Comparison of ENCODE assay signal across 16 cellular contexts in the genomic region with DNA sequence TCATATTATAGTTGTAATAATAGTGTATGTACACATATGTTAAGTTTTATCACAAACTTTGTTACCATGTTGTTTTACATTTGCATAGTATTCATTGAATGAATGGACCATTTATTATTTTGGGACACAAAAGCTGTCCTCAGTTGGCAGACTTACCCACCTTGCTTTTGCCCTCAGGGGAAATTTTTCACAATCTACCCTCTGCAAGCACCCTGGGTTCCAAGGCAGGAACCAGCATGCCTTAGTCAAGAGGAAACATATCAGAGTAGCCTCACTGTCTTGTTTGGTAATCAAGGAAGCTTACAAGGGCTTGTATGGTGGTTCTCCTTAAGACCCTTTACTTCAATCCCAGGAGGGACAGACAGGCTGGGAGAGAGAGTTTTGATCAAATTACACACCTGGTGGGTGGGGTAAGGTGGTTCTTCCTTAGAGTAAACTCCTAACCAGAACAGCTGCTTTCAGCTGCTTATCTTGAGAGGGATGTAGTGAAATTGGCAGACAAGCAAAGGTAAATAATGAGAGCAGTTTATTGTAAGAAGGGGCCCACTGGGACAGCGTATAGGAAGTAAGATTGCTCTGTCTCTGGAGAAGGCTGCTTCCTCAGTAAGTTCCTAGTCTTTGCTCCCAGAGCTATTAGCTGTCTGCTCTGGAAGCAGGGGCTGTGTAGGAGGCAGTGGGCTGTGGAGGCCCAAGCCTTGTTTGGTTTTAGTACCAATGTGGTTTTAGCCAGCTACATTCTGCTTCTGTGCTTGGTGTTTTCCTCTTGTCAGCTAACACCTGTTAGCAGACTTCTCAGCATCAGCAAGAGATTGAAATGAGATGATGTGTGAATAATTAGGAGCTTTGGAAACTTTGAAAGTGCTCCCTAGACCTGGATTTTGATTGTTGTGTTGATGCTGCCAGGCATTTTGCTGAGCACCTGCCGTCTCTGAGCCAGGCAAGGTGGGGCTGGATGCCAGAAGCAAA. TPM values are rescaled to one million over a fixed set of nuclear protein-coding genes. Genes with fewer than 3 reads are reported as not detected.
DNase-seq lines count a peak whose midpoint lies in the region; ATAC-seq, FAIRE-seq and TF ChIP-seq lines count a peak whose summit lies in the region.
"Had no signal": no experiment of that assay in that cellular context is flagged by ENCODE, and none has a peak within 500 bp of the region (broad histone marks: within the 10 kb centered on the region; RNA-seq: fewer than 3 reads in every experiment).

No MANE protein-coding gene starts in this region.

- H3K4me1 ChIP-seq in GM12878 (ENCODE audit: control insufficient read depth, insufficient read depth, low read length) (no peaks in the 10 kb centered on the region), mucosa of stomach (ENCODE audit: control insufficient read depth, insufficient read depth, low read length) (peaks cover 10% of the 10 kb centered on the region)

- SMC1A ChIA-PET in GM12878 (lab: Charles Lee; ENCODE audit: uncharacterized antibody, unreplicated experiment) = interaction anchor here (0.7 kb wide), 1 partner anchor 16 kb away, joined by 3 read pairs; no protein-coding TSS in a partner anchor

- no peaks in the 10 kb centered on the region for H3K79me2 ChIP-seq in GM12878 (ENCODE audit: control insufficient read depth, insufficient read depth, low read length)

- no peak for TF ChIP-seq POLR2A in GM12878 (IDR thresholded peaks at IDR 0.05; ENCODE audit: low read depth, low read length)

- intact Hi-C loops in GM12878 (cut with micrococcal nuclease; ENCODE audit: unreplicated experiment) = no loop called here

- no TSS peak for BruUV-seq in GM12878 (replicated peaks; lab: Mats Ljungman, UMichigan)

- RAD21 ChIA-PET in GM12878 (lab: Charles Lee; ENCODE audit: unreplicated experiment) = no interaction called here

- no peak for TF ChIP-seq RAD21 in GM12878 (IDR thresholded peaks at IDR 0.05; ENCODE audit: insufficient read depth, low read depth, low read length)

- peaks cover 18 to 19% of the 10 kb centered on the region in 2 experiments; a peak in 3 of 4 replicates for H3K36me3 ChIP-seq in GM12878 (ENCODE audit: control insufficient read depth in 2 of 2, insufficient read depth in 2 of 2, low read length in 1 of 2)
- H3K36me3 ChIP-seq in mucosa of stomach (ENCODE audit: control insufficient read depth, insufficient read depth, low read length) = peaks cover 11% of the 10 kb centered on the region

- no peak overlapping the region for H2AFZ ChIP-seq in GM12878 (ENCODE audit: control insufficient read depth, low read depth, low read length)

- DNase-seq in DMS79 (lab: John Stamatoyannopoulos, UW) (peak; percentile 95), NCI-H1105 treated with DMSO at 0.1 percent for 48 hours (lab: John Stamatoyannopoulos, UW) (peak; percentile 68), GM12878 (ENCODE audit: low read depth, low spot score) (no peak), nucleus accumbens (lab: John Stamatoyannopoulos, UW) (no peak), frontal cortex (ENCODE audit: low spot score in 2 of 2) (no peak)
- no peak for DNase-seq in stimulated activated CD4-positive, alpha-beta T cell treated with anti-CD3 and anti-CD28 coated beads, Interleukin-4, amount 100 ng/mL, for 4 hours
- DNase-seq: activated CD8-positive, alpha-beta memory T cell treated with anti-CD3 and anti-CD28 coated beads, Interleukin-2, amount 50 U/mL, for 48 hours; stimulated activated CD4-positive, alpha-beta T cell treated with anti-CD3 and anti-CD28 coated beads, Interleukin-4, amount 100 ng/mL, for 24 hours; T-helper 1 cell had no signal

- CTCF ChIA-PET in GM12878 (lab: Yijun Ruan, JAX) = interaction anchor here (1.2 kb wide), 3 partner anchors 56 to 131 kb away, joined by 3 to 4 read pairs (median 3); no protein-coding TSS in a partner anchor

- H3K4me2 ChIP-seq in GM12878 (ENCODE audit: control insufficient read depth, insufficient read depth) = no peak overlapping the region

- no peak overlapping the region for H3K4me3 ChIP-seq in GM12878
- no peak overlapping the region for H3K4me3 ChIP-seq in mucosa of stomach (ENCODE audit: low read length)

- TF ChIP-seq EP300 in GM12878 (IDR thresholded peaks at IDR 0.05; ENCODE audit: borderline replicate concordance in 1 of 2, control insufficient read depth in 1 of 2, low read depth in 2 of 2, low read length in 2 of 2) = no peak

- no peak overlapping the region for H3K27ac ChIP-seq in GM12878 (ENCODE audit: control insufficient read depth, insufficient read depth)

- no peak for ATAC-seq in GM12878
- ATAC-seq in HG02970 (IDR thresholded peaks at IDR 0.05; ENCODE audit: low FRiP score, unreplicated experiment) = no peak
- ATAC-seq: activated naive CD4-positive, alpha-beta T cell treated with anti-CD3 and anti-CD28 coated beads, Interleukin-2, amount 50 U/mL, for 72 hours; Panc1; sciatic nerve had no signal

- no peak overlapping the region for H3K9ac ChIP-seq in GM12878 (ENCODE audit: control insufficient read depth, insufficient read depth, low read length)
- peak overlapping the region; percentile 5 for H3K9ac ChIP-seq in mucosa of stomach (ENCODE audit: low read length)

- in situ Hi-C loops in GM12878 (cut with MboI) = no loop called here

- 97% methylated on average over 2 of the region's 2 CpGs for WGBS in GM12878 (ENCODE audit: insufficient coverage, insufficient replicate concordance, low lambda C conversion rate, missing lambda C conversion rate)

- peak; percentile 73 for FAIRE-seq in GM12878 (lab: Jason Lieb, UNC)
- no peak for FAIRE-seq in frontal cortex (lab: Jason Lieb, UNC)

- H3K27me3 ChIP-seq in GM12878 (replicated peaks in 1 of 2; ENCODE audit: control insufficient read depth in 2 of 2, insufficient read depth in 2 of 2, low read length in 1 of 2) (no peaks in the 10 kb centered on the region), mucosa of stomach (ENCODE audit: control insufficient read depth, insufficient read depth, low read length) (no peaks in the 10 kb centered on the region)

- H3K9me3 ChIP-seq in GM12878 (replicated peaks; ENCODE audit: control insufficient read depth, insufficient read depth, low read length) (no peaks in the 10 kb centered on the region), mucosa of stomach (ENCODE audit: control insufficient read depth, low read length) (no peaks in the 10 kb centered on the region)

- no peak for TF ChIP-seq CTCF in GM12878 (IDR thresholded peaks at IDR 0.05 in 2 of 3, conservative IDR thresholded peaks at IDR 0.05 in 1 of 3; ENCODE audit: control insufficient read depth in 2 of 3, extremely low read depth in 1 of 3, insufficient read depth in 1 of 3, low read depth in 3 of 3, low read length in 3 of 3)

- no peaks in the 10 kb centered on the region for H4K20me1 ChIP-seq in GM12878 (ENCODE audit: control insufficient read depth, insufficient read depth)

- POLR2A ChIA-PET in GM12878 (lab: Charles Lee) = no interaction called here

TF ChIP-seq in GM12878, 131 proteins besides CTCF, POLR2A, EP300 and RAD21 (continues in another document):
- TF ChIP-seq USF2 (IDR thresholded peaks at IDR 0.05; ENCODE audit: borderline replicate concordance, low read depth, low read length) (no peak), POLR2AphosphoS5 (IDR thresholded peaks at IDR 0.05; ENCODE audit: low read length) (no peak), EED (IDR thresholded peaks at IDR 0.05; ENCODE audit: low read depth) (no peak)

RNA-seq across cellular contexts. Expression of gene BRPF3, which starts 31.1 kb away (rescaled TPM):
- total RNA-seq in GM12878 (2013; cell fraction: nucleolus; rRNA removed) = 29.0 and 29.2 TPM in 2 replicates
- total RNA-seq in GM12878 (2014; rRNA removed) (6.4 and 6.7 TPM in 2 replicates), GM12878 (2014; rRNA removed; fragmentation: Illumina TruSeq; extraction: Trizol) (6.3 and 7.2 TPM in 2 replicates), GM12878 (2021) (12.8 and 14.3 TPM in 2 replicates), frontal cortex (17.9 TPM)
- polyA plus RNA-seq in GM12878 (2011; ENCODE audit: low read depth) = 4.3 TPM
- polyA plus RNA-seq in GM12878 (2011; rRNA removed) (5.1 and 6.7 TPM in 2 replicates), GM12878 (2014; fragmentation: Illumina TruSeq; extraction: Trizol) (11.0 and 16.1 TPM in 2 replicates), GM12878 (2014; fragmentation: Nextera tagmentation; extraction: Ambion mirVana) (1 to 10 TPM; 2.3 to 2.8 TPM), GM12878 (2014; rRNA removed) (10.5 and 14.8 TPM in 2 replicates), GM12878 (2016; fragmentation: Nextera tagmentation; extraction: Ambion mirVana) (1 to 10 TPM; 3.9 to 6.0 TPM)
- polyA plus RNA-seq in GM12878 (2011; cell fraction: cytosol; rRNA removed) = 6.0 and 7.6 TPM in 2 replicates
- 12.8 and 16.3 TPM in 2 replicates for polyA plus RNA-seq in GM12878 (2011; cell fraction: nucleus; rRNA removed)
- polyA plus RNA-seq in GM12878 (2012) = 6.0 and 8.6 TPM in 2 replicates
- polyA minus RNA-seq in GM12878 (2011; rRNA and poly(A)+ RNA removed) = 8.3 and 10.2 TPM in 2 replicates
- polyA minus RNA-seq in GM12878 (2011; cell fraction: cytosol; rRNA and poly(A)+ RNA removed) = 2.7 and 5.4 TPM in 2 replicates
- polyA minus RNA-seq in GM12878 (2011; cell fraction: nucleus; rRNA and poly(A)+ RNA removed) = 15.0 and 21.1 TPM in 2 replicates

RNA-seq across cellular contexts. Expression of gene PNPLA1, which starts 42.2 kb away (rescaled TPM):
- total RNA-seq in GM12878 (2013; cell fraction: nucleolus; rRNA removed) = 0.20 TPM in 1 of 2 replicates, not detected in the other
- total RNA-seq in GM12878 (2014; rRNA removed) (not detected in 2 replicates), GM12878 (2014; rRNA removed; fragmentation: Illumina TruSeq; extraction: Trizol) (not detected in 2 replicates), GM12878 (2021) (not detected in 2 replicates), frontal cortex (not detected)
- polyA plus RNA-seq in GM12878 (2011; ENCODE audit: low read depth) = not detected
- polyA plus RNA-seq in GM12878 (2011; rRNA removed) (not detected in 2 replicates), GM12878 (2014; fragmentation: Illumina TruSeq; extraction: Trizol) (0.04 TPM in 1 of 2 replicates, not detected in the other), GM12878 (2014; fragmentation: Nextera tagmentation; extraction: Ambion mirVana) (not detected), GM12878 (2014; rRNA removed) (not detected in 2 replicates), GM12878 (2016; fragmentation: Nextera tagmentation; extraction: Ambion mirVana) (not detected)
- not detected in 2 replicates for polyA plus RNA-seq in GM12878 (2011; cell fraction: cytosol; rRNA removed)
- 0.07 TPM in 1 of 2 replicates, not detected in the other for polyA plus RNA-seq in GM12878 (2011; cell fraction: nucleus; rRNA removed)
- not detected in 2 replicates for polyA plus RNA-seq in GM12878 (2012)
- polyA minus RNA-seq in GM12878 (2011; rRNA and poly(A)+ RNA removed) = 0.22 TPM in 1 of 2 replicates, not detected in the other
- polyA minus RNA-seq in GM12878 (2011; cell fraction: cytosol; rRNA and poly(A)+ RNA removed) = not detected in 2 replicates
- not detected in 2 replicates for polyA minus RNA-seq in GM12878 (2011; cell fraction: nucleus; rRNA and poly(A)+ RNA removed)
- total RNA-seq: activated naive CD4-positive, alpha-beta T cell treated with anti-CD3 and anti-CD28 coated beads, Interleukin-2, amount 50 U/mL, for 72 hours; NCI-H460 had no signal
- polyA plus RNA-seq: neural cell had no signal

Comparison
In these comparisons a context has a peak if more than half of its experiments do, and no peak if none do; other contexts are left out.
1. DNase-seq: peak in DMS79 (single experiment) and NCI-H1105 treated with DMSO at 0.1 percent for 48 hours (single experiment); none in GM12878 (single experiment), stimulated activated CD4-positive, alpha-beta T cell treated with anti-CD3 and anti-CD28 coated beads, Interleukin-4, amount 100 ng/mL, for 4 hours (0 of 2), nucleus accumbens (0 of 56) and frontal cortex (0 of 2).